In genomic region chr6:113564401-113565161, GRCh38 we compare ENCODE assay signal across 8 cellular contexts.
DNase-seq lines count a peak whose midpoint lies in the region; ATAC-seq and TF ChIP-seq lines count a peak whose summit lies in the region.

No MANE protein-coding gene starts in this region.

- peak overlapping the region; percentile 35 for H3K27ac ChIP-seq in layer of hippocampus (ENCODE audit: low read depth, low read length)
- peak overlapping the region in 7 of 8 donors; percentile 34 to 78 (median 65) for H3K27ac ChIP-seq in spleen

- H3K27me3 ChIP-seq in layer of hippocampus (ENCODE audit: control insufficient read depth, insufficient read depth, low read length): no peaks in the 10 kb centered on the region
- no peaks in the 10 kb centered on the region for H3K27me3 ChIP-seq in spleen (replicated peaks in 1 of 7)

- H3K27ac Mint-ChIP-seq in activated T-cell treated with anti-CD3 and anti-CD28 coated beads, Interleukin-2, amount 50 U/mL, for 24 hours: no peak overlapping the region

- intact Hi-C loops in spleen (cut with DNase I; ENCODE audit: low total_unique reads): no loop called here

- WGBS in spleen, 5 donors: 24 to 43% (median 31%) methylated on average over 21 to 22 of the region's 22 CpGs

- TF ChIP-seq CTCF in choroid plexus epithelial cell (conservative IDR thresholded peaks at IDR 0.05; ENCODE audit: low read depth, low read length): no peak
- peak in 4 of 11 experiments; percentile 13 to 38 (median 26) for TF ChIP-seq CTCF in spleen (IDR thresholded peaks at IDR 0.05 in 8 of 11, conservative IDR thresholded peaks at IDR 0.05 in 3 of 11)

- no peak for TF ChIP-seq POLR2A in spleen (IDR thresholded peaks at IDR 0.05)

- H3K4me3 ChIP-seq in choroid plexus epithelial cell (ENCODE audit: low read depth, low read length): peak overlapping the region; percentile 46
- peak overlapping the region in 3 of 8 donors; percentile 6 to 33 (median 18) for H3K4me3 ChIP-seq in spleen

- DNase-seq in EH (ENCODE audit: low read depth) (peak; percentile 97), NCI-H2227 (lab: John Stamatoyannopoulos, UW; ENCODE audit: unreplicated experiment) (peak; percentile 88), choroid plexus epithelial cell (ENCODE audit: low read depth) (peak; percentile 97), spleen (peak; percentile 85)
- no peak for DNase-seq in activated T-cell treated with anti-CD3 and anti-CD28 coated beads, Interleukin-2, amount 50 U/mL, for 24 hours
- no peak for DNase-seq in activated T-cell treated with anti-CD3 and anti-CD28 coated beads, Interleukin-2, amount 50 U/mL, for 1 hour

- no peaks in the 10 kb centered on the region for H3K4me1 Mint-ChIP-seq in activated T-cell treated with anti-CD3 and anti-CD28 coated beads, Interleukin-2, amount 50 U/mL, for 24 hours (ENCODE audit: low read depth)

- H3K4me3 Mint-ChIP-seq in activated T-cell treated with anti-CD3 and anti-CD28 coated beads, Interleukin-2, amount 50 U/mL, for 24 hours: no peak overlapping the region

- H3K9me3 ChIP-seq in spleen: no peaks in the 10 kb centered on the region

- H3K4me1 ChIP-seq in spleen: peaks cover 0 to 14% (median 8%) of the 10 kb centered on the region in 6 donors

- ATAC-seq in HG02798 (IDR thresholded peaks at IDR 0.05; ENCODE audit: poor library complexity, unreplicated experiment): peak; percentile 75

- H3K36me3 ChIP-seq in spleen: no peaks in the 10 kb centered on the region

- no peaks in the 10 kb centered on the region for H3K27me3 Mint-ChIP-seq in activated T-cell treated with anti-CD3 and anti-CD28 coated beads, Interleukin-2, amount 50 U/mL, for 24 hours

- H3K9me3 Mint-ChIP-seq in activated T-cell treated with anti-CD3 and anti-CD28 coated beads, Interleukin-2, amount 50 U/mL, for 24 hours: no peaks in the 10 kb centered on the region

- no peaks in the 10 kb centered on the region for H3K36me3 Mint-ChIP-seq in activated T-cell treated with anti-CD3 and anti-CD28 coated beads, Interleukin-2, amount 50 U/mL, for 24 hours (ENCODE audit: low read depth)

Comparison
In these comparisons a context has a peak if more than half of its experiments do, and no peak if none do; other contexts are left out.
1. DNase-seq: peak in EH (single experiment), NCI-H2227 (single experiment), choroid plexus epithelial cell (single experiment) and spleen (single experiment); none in activated T-cell treated with anti-CD3 and anti-CD28 coated beads, Interleukin-2, amount 50 U/mL, for 24 hours (single experiment) and activated T-cell treated with anti-CD3 and anti-CD28 coated beads, Interleukin-2, amount 50 U/mL, for 1 hour (single experiment).